In the genomic region with DNA sequence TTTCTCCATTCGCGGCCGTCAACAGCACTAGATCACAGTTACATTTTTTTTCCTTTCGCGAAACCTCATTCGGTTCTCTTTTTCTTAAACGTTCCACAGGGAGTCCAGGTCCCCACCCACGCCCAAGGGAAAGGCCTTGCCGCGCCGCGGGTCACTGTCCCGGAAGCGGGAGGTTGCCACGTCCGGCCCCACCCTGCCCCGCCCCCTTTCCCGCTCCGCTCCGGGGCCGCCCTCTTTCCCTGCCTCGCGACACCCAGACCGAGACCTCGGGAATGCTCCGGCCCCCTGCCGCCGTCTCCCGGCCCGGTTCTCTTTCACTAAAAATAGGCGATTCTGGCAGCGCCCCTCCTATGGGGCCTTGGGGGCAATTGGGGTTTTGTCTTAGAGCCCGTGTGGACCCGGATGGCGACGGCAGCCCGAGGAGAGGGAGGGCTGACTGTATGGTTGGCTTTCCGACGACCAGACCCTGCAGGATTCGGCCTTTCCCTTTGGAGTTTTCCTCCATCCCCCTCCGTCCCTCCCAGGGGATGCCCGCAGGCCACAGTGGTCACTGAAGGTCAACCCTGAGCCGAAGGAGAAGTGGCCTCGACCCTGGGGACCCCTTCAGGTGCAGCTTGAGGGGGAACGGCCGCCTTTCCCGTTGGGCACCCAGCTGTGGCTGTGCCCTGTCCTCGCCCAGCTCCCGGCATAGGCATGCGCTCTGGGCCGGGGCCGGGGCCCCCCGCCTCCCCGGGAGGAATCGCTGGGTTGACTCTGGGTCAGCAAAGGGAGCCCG, we compare ENCODE assay signal across 1 cellular context.
TF ChIP-seq lines count a peak whose summit lies in the region.

No MANE protein-coding gene starts in this region.

TF ChIP-seq in HepG2, 621 proteins besides CTCF, POLR2A, EP300 and RAD21 (continued from another document and continues in another):
- TF ChIP-seq, protein P1, sequence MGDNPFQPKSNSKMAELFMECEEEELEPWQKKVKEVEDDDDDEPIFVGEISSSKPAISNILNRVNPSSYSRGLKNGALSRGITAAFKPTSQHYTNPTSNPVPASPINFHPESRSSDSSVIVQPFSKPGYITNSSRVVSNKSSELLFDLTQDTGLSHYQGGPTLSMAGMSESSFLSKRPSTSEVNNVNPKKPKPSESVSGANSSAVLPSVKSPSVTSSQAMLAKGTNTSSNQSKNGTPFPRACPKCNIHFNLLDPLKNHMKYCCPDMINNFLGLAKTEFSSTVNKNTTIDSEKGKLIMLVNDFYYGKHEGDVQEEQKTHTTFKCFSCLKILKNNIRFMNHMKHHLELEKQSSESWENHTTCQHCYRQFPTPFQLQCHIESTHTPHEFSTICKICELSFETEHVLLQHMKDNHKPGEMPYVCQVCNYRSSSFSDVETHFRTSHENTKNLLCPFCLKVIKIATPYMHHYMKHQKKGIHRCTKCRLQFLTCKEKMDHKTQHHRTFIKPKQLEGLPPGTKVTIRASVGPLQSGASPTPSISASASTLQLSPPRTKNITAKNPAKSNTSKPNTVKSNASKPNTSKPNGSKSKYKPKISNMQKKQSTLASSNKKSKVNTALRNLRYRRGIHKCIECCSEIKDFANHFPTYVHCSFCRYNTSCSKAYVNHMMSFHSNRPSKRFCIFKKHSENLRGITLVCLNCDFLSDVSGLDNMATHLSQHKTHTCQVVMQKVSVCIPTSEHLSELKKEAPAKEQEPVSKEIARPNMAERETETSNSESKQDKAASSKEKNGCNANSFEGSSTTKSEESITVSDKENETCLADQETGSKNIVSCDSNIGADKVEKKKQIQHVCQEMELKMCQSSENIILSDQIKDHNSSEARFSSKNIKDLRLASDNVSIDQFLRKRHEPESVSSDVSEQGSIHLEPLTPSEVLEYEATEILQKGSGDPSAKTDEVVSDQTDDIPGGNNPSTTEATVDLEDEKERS (CRISPR knock-in tag; IDR thresholded peaks at IDR 0.05), result no peak
- no peak for TF ChIP-seq ZNF7 (CRISPR knock-in tag; IDR thresholded peaks at IDR 0.05)
- TF ChIP-seq ZFP91 (CRISPR knock-in tag; IDR thresholded peaks at IDR 0.05; ENCODE audit: borderline replicate concordance), result peak; percentile 82; the same call in 1 of the 2 replicates
- TF ChIP-seq NR2C2 (CRISPR knock-in tag; IDR thresholded peaks at IDR 0.05; ENCODE audit: borderline replicate concordance), result peak; percentile 60
- TF ChIP-seq, protein P2, sequence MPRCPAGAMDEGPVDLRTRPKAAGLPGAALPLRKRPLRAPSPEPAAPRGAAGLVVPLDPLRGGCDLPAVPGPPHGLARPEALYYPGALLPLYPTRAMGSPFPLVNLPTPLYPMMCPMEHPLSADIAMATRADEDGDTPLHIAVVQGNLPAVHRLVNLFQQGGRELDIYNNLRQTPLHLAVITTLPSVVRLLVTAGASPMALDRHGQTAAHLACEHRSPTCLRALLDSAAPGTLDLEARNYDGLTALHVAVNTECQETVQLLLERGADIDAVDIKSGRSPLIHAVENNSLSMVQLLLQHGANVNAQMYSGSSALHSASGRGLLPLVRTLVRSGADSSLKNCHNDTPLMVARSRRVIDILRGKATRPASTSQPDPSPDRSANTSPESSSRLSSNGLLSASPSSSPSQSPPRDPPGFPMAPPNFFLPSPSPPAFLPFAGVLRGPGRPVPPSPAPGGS (CRISPR knock-in tag; IDR thresholded peaks at IDR 0.05), result 0 out of 2 replicates have a peak, but pooled peaks have one; percentile 25
- TF ChIP-seq MAZ (IDR thresholded peaks at IDR 0.05; ENCODE audit: borderline replicate concordance, low read depth, low read length), result 0 out of 2 replicates have a peak, but pooled peaks have one; percentile 44
- 0 out of 2 replicates have a peak, but pooled peaks have one; percentile 8 for TF ChIP-seq MAZ (CRISPR knock-in tag; IDR thresholded peaks at IDR 0.05; ENCODE audit: low read depth)
- TF ChIP-seq ZNF335 (CRISPR knock-in tag; IDR thresholded peaks at IDR 0.05), result no peak
- no peak for TF ChIP-seq MAFG (CRISPR knock-in tag; IDR thresholded peaks at IDR 0.05)
- TF ChIP-seq TCF7L2 (IDR thresholded peaks at IDR 0.05; ENCODE audit: low read depth, low read length), result no peak
- no peak for TF ChIP-seq KDM3A (CRISPR knock-in tag; IDR thresholded peaks at IDR 0.05; ENCODE audit: low read depth)
- TF ChIP-seq ZNF780A (CRISPR knock-in tag; IDR thresholded peaks at IDR 0.05), result no peak
- TF ChIP-seq, protein P3, sequence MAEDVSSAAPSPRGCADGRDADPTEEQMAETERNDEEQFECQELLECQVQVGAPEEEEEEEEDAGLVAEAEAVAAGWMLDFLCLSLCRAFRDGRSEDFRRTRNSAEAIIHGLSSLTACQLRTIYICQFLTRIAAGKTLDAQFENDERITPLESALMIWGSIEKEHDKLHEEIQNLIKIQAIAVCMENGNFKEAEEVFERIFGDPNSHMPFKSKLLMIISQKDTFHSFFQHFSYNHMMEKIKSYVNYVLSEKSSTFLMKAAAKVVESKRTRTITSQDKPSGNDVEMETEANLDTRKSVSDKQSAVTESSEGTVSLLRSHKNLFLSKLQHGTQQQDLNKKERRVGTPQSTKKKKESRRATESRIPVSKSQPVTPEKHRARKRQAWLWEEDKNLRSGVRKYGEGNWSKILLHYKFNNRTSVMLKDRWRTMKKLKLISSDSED (CRISPR knock-in tag; IDR thresholded peaks at IDR 0.05), result no peak
- TF ChIP-seq ATF7-NPFF (CRISPR knock-in tag; IDR thresholded peaks at IDR 0.05; ENCODE audit: low read depth), result no peak; the same call in 1 of the 2 replicates
- TF ChIP-seq ZFP37 (CRISPR knock-in tag; IDR thresholded peaks at IDR 0.05; ENCODE audit: borderline replicate concordance), result no peak; the same call in 1 of the 2 replicates
- no peak for TF ChIP-seq TGIF2 (CRISPR knock-in tag; IDR thresholded peaks at IDR 0.05)
- no peak for TF ChIP-seq ZNF224 (CRISPR knock-in tag; IDR thresholded peaks at IDR 0.05)
- TF ChIP-seq, protein P4, sequence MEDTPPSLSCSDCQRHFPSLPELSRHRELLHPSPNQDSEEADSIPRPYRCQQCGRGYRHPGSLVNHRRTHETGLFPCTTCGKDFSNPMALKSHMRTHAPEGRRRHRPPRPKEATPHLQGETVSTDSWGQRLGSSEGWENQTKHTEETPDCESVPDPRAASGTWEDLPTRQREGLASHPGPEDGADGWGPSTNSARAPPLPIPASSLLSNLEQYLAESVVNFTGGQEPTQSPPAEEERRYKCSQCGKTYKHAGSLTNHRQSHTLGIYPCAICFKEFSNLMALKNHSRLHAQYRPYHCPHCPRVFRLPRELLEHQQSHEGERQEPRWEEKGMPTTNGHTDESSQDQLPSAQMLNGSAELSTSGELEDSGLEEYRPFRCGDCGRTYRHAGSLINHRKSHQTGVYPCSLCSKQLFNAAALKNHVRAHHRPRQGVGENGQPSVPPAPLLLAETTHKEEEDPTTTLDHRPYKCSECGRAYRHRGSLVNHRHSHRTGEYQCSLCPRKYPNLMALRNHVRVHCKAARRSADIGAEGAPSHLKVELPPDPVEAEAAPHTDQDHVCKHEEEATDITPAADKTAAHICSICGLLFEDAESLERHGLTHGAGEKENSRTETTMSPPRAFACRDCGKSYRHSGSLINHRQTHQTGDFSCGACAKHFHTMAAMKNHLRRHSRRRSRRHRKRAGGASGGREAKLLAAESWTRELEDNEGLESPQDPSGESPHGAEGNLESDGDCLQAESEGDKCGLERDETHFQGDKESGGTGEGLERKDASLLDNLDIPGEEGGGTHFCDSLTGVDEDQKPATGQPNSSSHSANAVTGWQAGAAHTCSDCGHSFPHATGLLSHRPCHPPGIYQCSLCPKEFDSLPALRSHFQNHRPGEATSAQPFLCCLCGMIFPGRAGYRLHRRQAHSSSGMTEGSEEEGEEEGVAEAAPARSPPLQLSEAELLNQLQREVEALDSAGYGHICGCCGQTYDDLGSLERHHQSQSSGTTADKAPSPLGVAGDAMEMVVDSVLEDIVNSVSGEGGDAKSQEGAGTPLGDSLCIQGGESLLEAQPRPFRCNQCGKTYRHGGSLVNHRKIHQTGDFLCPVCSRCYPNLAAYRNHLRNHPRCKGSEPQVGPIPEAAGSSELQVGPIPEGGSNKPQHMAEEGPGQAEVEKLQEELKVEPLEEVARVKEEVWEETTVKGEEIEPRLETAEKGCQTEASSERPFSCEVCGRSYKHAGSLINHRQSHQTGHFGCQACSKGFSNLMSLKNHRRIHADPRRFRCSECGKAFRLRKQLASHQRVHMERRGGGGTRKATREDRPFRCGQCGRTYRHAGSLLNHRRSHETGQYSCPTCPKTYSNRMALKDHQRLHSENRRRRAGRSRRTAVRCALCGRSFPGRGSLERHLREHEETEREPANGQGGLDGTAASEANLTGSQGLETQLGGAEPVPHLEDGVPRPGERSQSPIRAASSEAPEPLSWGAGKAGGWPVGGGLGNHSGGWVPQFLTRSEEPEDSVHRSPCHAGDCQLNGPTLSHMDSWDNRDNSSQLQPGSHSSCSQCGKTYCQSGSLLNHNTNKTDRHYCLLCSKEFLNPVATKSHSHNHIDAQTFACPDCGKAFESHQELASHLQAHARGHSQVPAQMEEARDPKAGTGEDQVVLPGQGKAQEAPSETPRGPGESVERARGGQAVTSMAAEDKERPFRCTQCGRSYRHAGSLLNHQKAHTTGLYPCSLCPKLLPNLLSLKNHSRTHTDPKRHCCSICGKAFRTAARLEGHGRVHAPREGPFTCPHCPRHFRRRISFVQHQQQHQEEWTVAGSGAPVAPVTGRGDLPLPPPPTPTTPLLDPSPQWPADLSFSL (CRISPR knock-in tag; IDR thresholded peaks at IDR 0.05), result no peak
- TF ChIP-seq NFE2 (CRISPR knock-in tag; IDR thresholded peaks at IDR 0.05), result no peak
- no peak for TF ChIP-seq EZH2 (conservative IDR thresholded peaks at IDR 0.05; ENCODE audit: low read depth, low read length)
- TF ChIP-seq PCBP1 (IDR thresholded peaks at IDR 0.05; ENCODE audit: borderline replicate concordance, low read depth, low read length), result 0 out of 2 replicates have a peak, but pooled peaks have one; percentile 67
- TF ChIP-seq, protein P5, sequence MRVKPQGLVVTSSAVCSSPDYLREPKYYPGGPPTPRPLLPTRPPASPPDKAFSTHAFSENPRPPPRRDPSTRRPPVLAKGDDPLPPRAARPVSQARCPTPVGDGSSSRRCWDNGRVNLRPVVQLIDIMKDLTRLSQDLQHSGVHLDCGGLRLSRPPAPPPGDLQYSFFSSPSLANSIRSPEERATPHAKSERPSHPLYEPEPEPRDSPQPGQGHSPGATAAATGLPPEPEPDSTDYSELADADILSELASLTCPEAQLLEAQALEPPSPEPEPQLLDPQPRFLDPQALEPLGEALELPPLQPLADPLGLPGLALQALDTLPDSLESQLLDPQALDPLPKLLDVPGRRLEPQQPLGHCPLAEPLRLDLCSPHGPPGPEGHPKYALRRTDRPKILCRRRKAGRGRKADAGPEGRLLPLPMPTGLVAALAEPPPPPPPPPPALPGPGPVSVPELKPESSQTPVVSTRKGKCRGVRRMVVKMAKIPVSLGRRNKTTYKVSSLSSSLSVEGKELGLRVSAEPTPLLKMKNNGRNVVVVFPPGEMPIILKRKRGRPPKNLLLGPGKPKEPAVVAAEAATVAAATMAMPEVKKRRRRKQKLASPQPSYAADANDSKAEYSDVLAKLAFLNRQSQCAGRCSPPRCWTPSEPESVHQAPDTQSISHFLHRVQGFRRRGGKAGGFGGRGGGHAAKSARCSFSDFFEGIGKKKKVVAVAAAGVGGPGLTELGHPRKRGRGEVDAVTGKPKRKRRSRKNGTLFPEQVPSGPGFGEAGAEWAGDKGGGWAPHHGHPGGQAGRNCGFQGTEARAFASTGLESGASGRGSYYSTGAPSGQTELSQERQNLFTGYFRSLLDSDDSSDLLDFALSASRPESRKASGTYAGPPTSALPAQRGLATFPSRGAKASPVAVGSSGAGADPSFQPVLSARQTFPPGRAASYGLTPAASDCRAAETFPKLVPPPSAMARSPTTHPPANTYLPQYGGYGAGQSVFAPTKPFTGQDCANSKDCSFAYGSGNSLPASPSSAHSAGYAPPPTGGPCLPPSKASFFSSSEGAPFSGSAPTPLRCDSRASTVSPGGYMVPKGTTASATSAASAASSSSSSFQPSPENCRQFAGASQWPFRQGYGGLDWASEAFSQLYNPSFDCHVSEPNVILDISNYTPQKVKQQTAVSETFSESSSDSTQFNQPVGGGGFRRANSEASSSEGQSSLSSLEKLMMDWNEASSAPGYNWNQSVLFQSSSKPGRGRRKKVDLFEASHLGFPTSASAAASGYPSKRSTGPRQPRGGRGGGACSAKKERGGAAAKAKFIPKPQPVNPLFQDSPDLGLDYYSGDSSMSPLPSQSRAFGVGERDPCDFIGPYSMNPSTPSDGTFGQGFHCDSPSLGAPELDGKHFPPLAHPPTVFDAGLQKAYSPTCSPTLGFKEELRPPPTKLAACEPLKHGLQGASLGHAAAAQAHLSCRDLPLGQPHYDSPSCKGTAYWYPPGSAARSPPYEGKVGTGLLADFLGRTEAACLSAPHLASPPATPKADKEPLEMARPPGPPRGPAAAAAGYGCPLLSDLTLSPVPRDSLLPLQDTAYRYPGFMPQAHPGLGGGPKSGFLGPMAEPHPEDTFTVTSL (CRISPR knock-in tag; IDR thresholded peaks at IDR 0.05; ENCODE audit: borderline replicate concordance), result no peak; the same call in none of the 2 replicates
- peak; percentile 32; the same call in 1 of the 2 replicates for TF ChIP-seq PAX8 (CRISPR knock-in tag; IDR thresholded peaks at IDR 0.05; ENCODE audit: borderline replicate concordance)
- no peak for TF ChIP-seq MBD4 (IDR thresholded peaks at IDR 0.05; ENCODE audit: borderline replicate concordance, low read length)
- peak; percentile 18 for TF ChIP-seq ZNF883 (CRISPR knock-in tag; IDR thresholded peaks at IDR 0.05; ENCODE audit: not compliant biosample characterization)
- TF ChIP-seq ZSCAN22 (CRISPR knock-in tag; IDR thresholded peaks at IDR 0.05), result 0 out of 2 replicates have a peak, but pooled peaks have one; percentile 54
- TF ChIP-seq ZNF337 (CRISPR knock-in tag; IDR thresholded peaks at IDR 0.05; ENCODE audit: borderline replicate concordance, low read depth), result no peak; the same call in 1 of the 2 replicates
